8 cellular contexts compared by ENCODE assay signal in the genomic region with DNA sequence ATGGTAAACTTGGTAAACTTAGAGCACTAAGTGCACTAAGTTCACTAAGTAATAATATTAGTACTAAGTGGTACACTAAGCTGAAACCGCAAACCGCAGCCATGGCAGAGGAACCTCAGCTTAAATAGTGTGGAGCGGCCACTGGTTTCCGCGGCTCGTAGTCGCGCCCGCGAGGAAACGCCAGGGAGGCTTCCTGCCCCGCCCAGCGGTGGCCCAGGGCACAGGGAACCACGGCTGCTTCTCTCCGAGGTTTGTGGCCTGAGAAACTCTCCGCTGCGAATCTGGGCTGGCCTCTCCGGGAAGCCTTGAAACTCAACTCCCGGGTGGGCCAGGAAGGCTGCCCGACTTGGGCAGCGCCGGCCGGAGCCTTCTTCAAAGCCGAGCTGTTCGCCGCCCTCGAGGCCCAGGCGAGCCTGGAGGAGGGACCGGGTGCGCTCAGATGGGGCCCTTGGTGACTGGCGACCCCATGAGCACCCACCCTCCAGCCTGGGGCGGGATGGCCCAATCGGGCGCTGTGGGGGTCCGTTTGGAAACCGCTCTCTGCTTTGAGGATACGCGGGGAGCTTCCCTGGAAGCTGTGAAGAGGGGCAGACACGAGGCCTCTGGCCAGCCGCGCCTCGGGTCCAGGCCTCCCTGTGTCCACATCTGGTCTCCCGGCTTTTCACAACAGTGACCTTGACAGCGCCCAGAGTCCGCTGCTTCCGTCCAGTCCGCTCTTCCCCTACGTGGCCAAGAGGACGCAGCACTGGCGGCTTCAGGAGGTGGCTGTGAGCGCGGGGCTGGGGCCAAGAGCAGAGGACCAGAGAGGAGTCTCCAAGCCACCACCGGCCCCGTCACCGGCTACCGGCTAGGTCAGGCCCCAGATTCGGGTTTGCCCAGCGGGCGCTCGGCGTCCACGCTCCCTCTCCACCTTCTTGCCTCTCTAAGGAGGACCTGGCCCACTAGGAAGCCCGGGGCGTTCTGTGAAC. TPM values are rescaled to one million over a fixed set of nuclear protein-coding genes. Genes with fewer than 3 reads are reported as not detected.
DNase-seq lines count a peak whose midpoint lies in the region; ATAC-seq and TF ChIP-seq lines count a peak whose summit lies in the region.

No MANE protein-coding gene starts in this region.

- no peak overlapping the region for H3K27ac ChIP-seq in right atrium auricular region

- H3K4me1 ChIP-seq in right atrium auricular region = peaks cover 0 to 23% of the 10 kb centered on the region in 2 donors

- peak; percentile 60 for ATAC-seq in Right ventricle myocardium superior (ENCODE audit: poor library complexity)
- ATAC-seq in stimulated activated naive CD8-positive, alpha-beta T cell treated with anti-CD3 and anti-CD28 coated beads, Interleukin-15, Interleukin-2, amounts not matched to agents 100 U/mL and 50 U/mL, for 24 hours = peak; percentile 45
- ATAC-seq in GM18873 (IDR thresholded peaks at IDR 0.05; ENCODE audit: low FRiP score, unreplicated experiment) = no peak
- ATAC-seq in HG02973 (IDR thresholded peaks at IDR 0.05; ENCODE audit: unreplicated experiment) = no peak

- peak overlapping the region in 1 of 2 donors; percentile 21 for H3K4me3 ChIP-seq in right atrium auricular region

- H3K27ac Mint-ChIP-seq in activated T-helper 1 cell treated with anti-CD3 and anti-CD28 coated beads, Interleukin-12 subunit alpha, Interleukin-12 subunit beta, Interleukin-2, Interleukin-4 antibody, amounts not matched to agents 30 ng/mL and 10 ng/mL and 1 ng/mL, durations not matched to agents 14 hours and 24 hours and 36 hours = no peak overlapping the region

- peaks cover 24 to 31% of the 10 kb centered on the region in 2 donors for H3K27me3 ChIP-seq in right atrium auricular region

- no peak for TF ChIP-seq CTCF in right atrium auricular region (IDR thresholded peaks at IDR 0.05)

- intact Hi-C loops in Right ventricle myocardium superior (cut with DNase I) = no loop called here
- intact Hi-C loops in activated T-helper 1 cell treated with anti-CD3 and anti-CD28 coated beads, Interleukin-12 subunit alpha, Interleukin-12 subunit beta, Interleukin-2, Interleukin-4 antibody, amounts not matched to agents 30 ng/mL and 10 ng/mL and 1 ng/mL, durations not matched to agents 14 hours and 24 hours and 36 hours (cut with micrococcal nuclease) = loop anchor here (1.0 kb wide), 1 partner anchor 14 kb away; no protein-coding TSS in a partner anchor

- peaks cover 1% of the 10 kb centered on the region for H3K36me3 Mint-ChIP-seq in activated T-helper 1 cell treated with anti-CD3 and anti-CD28 coated beads, Interleukin-12 subunit alpha, Interleukin-12 subunit beta, Interleukin-2, Interleukin-4 antibody, amounts not matched to agents 30 ng/mL and 10 ng/mL and 1 ng/mL, durations not matched to agents 14 hours and 24 hours and 36 hours (ENCODE audit: low read depth)

- H3K9me3 ChIP-seq in right atrium auricular region = peaks cover 0 to 7% of the 10 kb centered on the region in 2 donors

- H3K36me3 ChIP-seq in right atrium auricular region = no peaks in the 10 kb centered on the region

- H3K4me3 Mint-ChIP-seq in activated T-helper 1 cell treated with anti-CD3 and anti-CD28 coated beads, Interleukin-12 subunit alpha, Interleukin-12 subunit beta, Interleukin-2, Interleukin-4 antibody, amounts not matched to agents 30 ng/mL and 10 ng/mL and 1 ng/mL, durations not matched to agents 14 hours and 24 hours and 36 hours = no peak overlapping the region

- peaks cover 82% of the 10 kb centered on the region for H3K27me3 Mint-ChIP-seq in activated T-helper 1 cell treated with anti-CD3 and anti-CD28 coated beads, Interleukin-12 subunit alpha, Interleukin-12 subunit beta, Interleukin-2, Interleukin-4 antibody, amounts not matched to agents 30 ng/mL and 10 ng/mL and 1 ng/mL, durations not matched to agents 14 hours and 24 hours and 36 hours (ENCODE audit: insufficient read depth)

- peaks cover 21% of the 10 kb centered on the region for H3K4me1 Mint-ChIP-seq in activated T-helper 1 cell treated with anti-CD3 and anti-CD28 coated beads, Interleukin-12 subunit alpha, Interleukin-12 subunit beta, Interleukin-2, Interleukin-4 antibody, amounts not matched to agents 30 ng/mL and 10 ng/mL and 1 ng/mL, durations not matched to agents 14 hours and 24 hours and 36 hours (ENCODE audit: low read depth)

- DNase-seq in Right ventricle myocardium superior (peak; percentile 75), right atrium auricular region (ENCODE audit: low spot score) (no peak), kidney tubule cell (ENCODE audit: low spot score) (peak; percentile 50), NCI-H1417 treated with DMSO at 0.1 percent for 48 hours (lab: John Stamatoyannopoulos, UW) (no peak)
- peak; percentile 47 for DNase-seq in activated T-helper 1 cell treated with anti-CD3 and anti-CD28 coated beads, Interleukin-12 subunit alpha, Interleukin-12 subunit beta, Interleukin-2, Interleukin-4 antibody, amounts not matched to agents 30 ng/mL and 10 ng/mL and 1 ng/mL, durations not matched to agents 14 hours and 24 hours and 36 hours (ENCODE audit: low spot score)
- peak; percentile 69 for DNase-seq in stimulated activated naive CD8-positive, alpha-beta T cell treated with anti-CD3 and anti-CD28 coated beads, Interleukin-15, Interleukin-2, amounts not matched to agents 100 U/mL and 50 U/mL, for 24 hours

- peaks cover 5% of the 10 kb centered on the region for H3K9me3 Mint-ChIP-seq in activated T-helper 1 cell treated with anti-CD3 and anti-CD28 coated beads, Interleukin-12 subunit alpha, Interleukin-12 subunit beta, Interleukin-2, Interleukin-4 antibody, amounts not matched to agents 30 ng/mL and 10 ng/mL and 1 ng/mL, durations not matched to agents 14 hours and 24 hours and 36 hours

RNA-seq across cellular contexts. Expression of gene HLA-E, which starts 25.4 kb away (rescaled TPM):
- total RNA-seq in Right ventricle myocardium superior (145 TPM), right atrium auricular region (100 to 1,000 TPM; 216 to 400 TPM)
- 476 and 483 TPM in 2 replicates for total RNA-seq in activated T-helper 1 cell treated with anti-CD3 and anti-CD28 coated beads, Interleukin-12 subunit alpha, Interleukin-12 subunit beta, Interleukin-2, Interleukin-4 antibody, amounts not matched to agents 30 ng/mL and 10 ng/mL and 1 ng/mL, durations not matched to agents 14 hours and 24 hours and 36 hours

Comparison
In these comparisons a context has a peak if more than half of its experiments do, and no peak if none do; other contexts are left out.
1. DNase-seq: peak in Right ventricle myocardium superior (single experiment), activated T-helper 1 cell treated with anti-CD3 and anti-CD28 coated beads, Interleukin-12 subunit alpha, Interleukin-12 subunit beta, Interleukin-2, Interleukin-4 antibody, amounts not matched to agents 30 ng/mL and 10 ng/mL and 1 ng/mL, durations not matched to agents 14 hours and 24 hours and 36 hours (single experiment), kidney tubule cell (single experiment) and stimulated activated naive CD8-positive, alpha-beta T cell treated with anti-CD3 and anti-CD28 coated beads, Interleukin-15, Interleukin-2, amounts not matched to agents 100 U/mL and 50 U/mL, for 24 hours (single experiment); none in right atrium auricular region (single experiment) and NCI-H1417 treated with DMSO at 0.1 percent for 48 hours (single experiment).
2. ATAC-seq: peak in Right ventricle myocardium superior (single experiment) and stimulated activated naive CD8-positive, alpha-beta T cell treated with anti-CD3 and anti-CD28 coated beads, Interleukin-15, Interleukin-2, amounts not matched to agents 100 U/mL and 50 U/mL, for 24 hours (single experiment); none in GM18873 (single experiment) and HG02973 (single experiment).